Comparison of ENCODE assay signal across 18 cellular contexts in genomic region chr1:113924473-113924872, GRCh38. TPM values are rescaled to one million over a fixed set of nuclear protein-coding genes. Genes with fewer than 3 reads are reported as not detected.
DNase-seq lines count a peak whose midpoint lies in the region; ATAC-seq and TF ChIP-seq lines count a peak whose summit lies in the region.
"Had no signal": no experiment of that assay in that cellular context is flagged by ENCODE, and none has a peak within 500 bp of the region (broad histone marks: within the 10 kb centered on the region; RNA-seq: fewer than 3 reads in every experiment).

No MANE protein-coding gene starts in this region.

- H3K27ac ChIP-seq in HEK293 (ENCODE audit: extremely low read depth, low read depth, low read length), result no peak overlapping the region
- H3K27ac ChIP-seq: BLaER1 had no signal

- H3K27me3 Mint-ChIP-seq in T-helper 17 cell, result no peaks in the 10 kb centered on the region
- no peaks in the 10 kb centered on the region for H3K27me3 Mint-ChIP-seq in dendritic cell treated with granulocyte-macrophage colony-stimulating factor and Interleukin-4, amounts not matched to agents 40 ng/mL and 50 ng/mL, for 4 days
- H3K27me3 Mint-ChIP-seq in activated CD8-positive, alpha-beta memory T cell treated with anti-CD3 and anti-CD28 coated beads, Interleukin-2, amount 10 ng/mL, durations not matched to agents 7 days and 5 days, result peaks cover 7% of the 10 kb centered on the region

- no peak overlapping the region for H3K4me3 Mint-ChIP-seq in T-helper 17 cell
- no peak overlapping the region for H3K4me3 Mint-ChIP-seq in dendritic cell treated with granulocyte-macrophage colony-stimulating factor and Interleukin-4, amounts not matched to agents 40 ng/mL and 50 ng/mL, for 4 days
- H3K4me3 Mint-ChIP-seq in activated CD8-positive, alpha-beta memory T cell treated with anti-CD3 and anti-CD28 coated beads, Interleukin-2, amount 10 ng/mL, durations not matched to agents 7 days and 5 days, result no peak overlapping the region
- H3K4me3 Mint-ChIP-seq: CD14-positive monocyte; CD4-positive, alpha-beta memory T cell; CD8-positive, alpha-beta memory T cell had no signal

- ATAC-seq in T-helper 17 cell, result no peak
- ATAC-seq in activated CD8-positive, alpha-beta memory T cell treated with anti-CD3 and anti-CD28 coated beads, Interleukin-2, amount 10 ng/mL, durations not matched to agents 7 days and 5 days, result no peak

- peaks cover 3% of the 10 kb centered on the region for H3K36me3 Mint-ChIP-seq in T-helper 17 cell (ENCODE audit: low read depth)
- peaks cover 13% of the 10 kb centered on the region for H3K36me3 Mint-ChIP-seq in dendritic cell treated with granulocyte-macrophage colony-stimulating factor and Interleukin-4, amounts not matched to agents 40 ng/mL and 50 ng/mL, for 4 days (ENCODE audit: low read depth)
- H3K36me3 Mint-ChIP-seq in activated CD8-positive, alpha-beta memory T cell treated with anti-CD3 and anti-CD28 coated beads, Interleukin-2, amount 10 ng/mL, durations not matched to agents 7 days and 5 days, result no peaks in the 10 kb centered on the region
- H3K36me3 Mint-ChIP-seq: CD14-positive monocyte; CD4-positive, CD25-positive, alpha-beta regulatory T cell had no signal

- CTCF ChIA-PET in HEK293 (lab: Yijun Ruan, JAX), result no interaction called here
- CTCF ChIA-PET in activated CD8-positive, alpha-beta memory T cell treated with anti-CD3 and anti-CD28 coated beads, Interleukin-2, amount 10 ng/mL, durations not matched to agents 7 days and 5 days (lab: Charles Lee), result interaction anchor here (1.0 kb wide), 1 partner anchor 89 kb away, joined by 4 read pairs; no protein-coding TSS in a partner anchor

- DNase-seq in T-helper 17 cell, result no peak
- no peak for DNase-seq in NCI-H2196 (lab: John Stamatoyannopoulos, UW; ENCODE audit: unreplicated experiment)
- DNase-seq in activated CD8-positive, alpha-beta memory T cell treated with anti-CD3 and anti-CD28 coated beads, Interleukin-2, amount 10 ng/mL, durations not matched to agents 7 days and 5 days, result no peak
- DNase-seq: 8988T; ACHN; BE2C; C1 segment of cervical spinal cord; CD4-positive, alpha-beta memory T cell; CD4-positive, CD25-positive, alpha-beta regulatory T cell; CD8-positive, alpha-beta memory T cell; COR-L47; DMS 273 treated with DMSO at 0.1 percent for 48 hours; DMS79 treated with DMSO at 0.1 percent for 48 hours; GF-D8 had no signal

- no peak overlapping the region for H3K4me3 ChIP-seq in HEK293 (ENCODE audit: low read depth, low read length)
- H3K4me3 ChIP-seq: BLaER1 had no signal

- H3K4me1 Mint-ChIP-seq in T-helper 17 cell, result peaks cover 17% of the 10 kb centered on the region
- peaks cover 51% of the 10 kb centered on the region for H3K4me1 Mint-ChIP-seq in dendritic cell treated with granulocyte-macrophage colony-stimulating factor and Interleukin-4, amounts not matched to agents 40 ng/mL and 50 ng/mL, for 4 days (ENCODE audit: low read depth)
- peaks cover 16% of the 10 kb centered on the region for H3K4me1 Mint-ChIP-seq in activated CD8-positive, alpha-beta memory T cell treated with anti-CD3 and anti-CD28 coated beads, Interleukin-2, amount 10 ng/mL, durations not matched to agents 7 days and 5 days

- TF ChIP-seq CTCF in HEK293 (tag by site-specific recombination; IDR thresholded peaks at IDR 0.05), result no peak

- peak overlapping the region; percentile 49 for H3K27ac Mint-ChIP-seq in T-helper 17 cell
- peak overlapping the region; percentile 65 for H3K27ac Mint-ChIP-seq in dendritic cell treated with granulocyte-macrophage colony-stimulating factor and Interleukin-4, amounts not matched to agents 40 ng/mL and 50 ng/mL, for 4 days
- no peak overlapping the region for H3K27ac Mint-ChIP-seq in activated CD8-positive, alpha-beta memory T cell treated with anti-CD3 and anti-CD28 coated beads, Interleukin-2, amount 10 ng/mL, durations not matched to agents 7 days and 5 days
- H3K27ac Mint-ChIP-seq: CD4-positive, alpha-beta memory T cell; CD4-positive, CD25-positive, alpha-beta regulatory T cell had no signal

- H3K36me3 ChIP-seq in HEK293 (ENCODE audit: control insufficient read depth in 2 of 2, insufficient read depth in 1 of 2, low read length in 2 of 2), result no peaks in the 10 kb centered on the region
- H3K36me3 ChIP-seq: BE2C, BLaER1 had no signal

- H3K4me1 ChIP-seq in HEK293 (ENCODE audit: control insufficient read depth, insufficient read depth, low read length), result no peaks in the 10 kb centered on the region
- H3K4me1 ChIP-seq: BE2C had no signal

- H3K9me3 ChIP-seq in HEK293 (ENCODE audit: control insufficient read depth, insufficient read depth, low read depth, low read length) (no peaks in the 10 kb centered on the region), T-helper 17 cell (ENCODE audit: control insufficient read depth, low read length, poor library complexity, severe bottlenecking) (no peaks in the 10 kb centered on the region)
- H3K9me3 ChIP-seq: BE2C, BLaER1 had no signal

- POLR2A ChIA-PET in HEK293 (lab: Yijun Ruan, JAX), result no interaction called here

- H3K9me3 Mint-ChIP-seq in dendritic cell treated with granulocyte-macrophage colony-stimulating factor and Interleukin-4, amounts not matched to agents 40 ng/mL and 50 ng/mL, for 4 days, result no peaks in the 10 kb centered on the region
- H3K9me3 Mint-ChIP-seq in activated CD8-positive, alpha-beta memory T cell treated with anti-CD3 and anti-CD28 coated beads, Interleukin-2, amount 10 ng/mL, durations not matched to agents 7 days and 5 days (ENCODE audit: low read depth), result no peaks in the 10 kb centered on the region
- H3K9me3 Mint-ChIP-seq: CD14-positive monocyte; CD4-positive, alpha-beta memory T cell; CD4-positive, CD25-positive, alpha-beta regulatory T cell; CD8-positive, alpha-beta memory T cell had no signal

- intact Hi-C loops in dendritic cell treated with granulocyte-macrophage colony-stimulating factor and Interleukin-4, amounts not matched to agents 40 ng/mL and 50 ng/mL, for 4 days (cut with micrococcal nuclease), result no loop called here

TF ChIP-seq in HEK293, 187 proteins besides CTCF, POLR2A, EP300 and RAD21:
- TF ChIP-seq MYNN (tag by site-specific recombination; IDR thresholded peaks at IDR 0.05; ENCODE audit: borderline replicate concordance) (no peak), ZNF366 (tag by site-specific recombination; conservative IDR thresholded peaks at IDR 0.05) (peak; percentile 51; the same call in 1 of the 2 replicates)

RNA-seq across cellular contexts. Expression of gene HIPK1, which starts 4.7 kb away (rescaled TPM):
- total RNA-seq in T-helper 17 cell, result 100 to 1,000 TPM; 228 to 253 TPM
- total RNA-seq in activated CD8-positive, alpha-beta memory T cell treated with anti-CD3 and anti-CD28 coated beads, Interleukin-2, amount 10 ng/mL, durations not matched to agents 7 days and 5 days, result 10 to 100 TPM; 90.4 to 97.9 TPM

RNA-seq across cellular contexts. Expression of gene DCLRE1B, which starts 19.3 kb away (rescaled TPM):
- total RNA-seq in T-helper 17 cell, result 1 to 10 TPM; 5.4 to 7.0 TPM
- 10 to 100 TPM; 19.5 to 21.1 TPM for total RNA-seq in activated CD8-positive, alpha-beta memory T cell treated with anti-CD3 and anti-CD28 coated beads, Interleukin-2, amount 10 ng/mL, durations not matched to agents 7 days and 5 days

RNA-seq across cellular contexts. Expression of gene AP4B1, which starts 19.9 kb away (rescaled TPM):
- 10 to 100 TPM; 52.1 to 56.1 TPM for total RNA-seq in T-helper 17 cell
- 10 to 100 TPM; 57.3 to 61.8 TPM for total RNA-seq in activated CD8-positive, alpha-beta memory T cell treated with anti-CD3 and anti-CD28 coated beads, Interleukin-2, amount 10 ng/mL, durations not matched to agents 7 days and 5 days

RNA-seq across cellular contexts. Expression of gene BCL2L15, which starts 37.1 kb away (rescaled TPM):
- total RNA-seq in T-helper 17 cell, result 1 to 10 TPM; 1.4 to 1.5 TPM
- total RNA-seq in activated CD8-positive, alpha-beta memory T cell treated with anti-CD3 and anti-CD28 coated beads, Interleukin-2, amount 10 ng/mL, durations not matched to agents 7 days and 5 days, result 1 to 10 TPM; 1.2 to 2.1 TPM

RNA-seq across cellular contexts. Expression of gene PTPN22, which starts 53.0 kb away (rescaled TPM):
- 10 to 100 TPM; 40.8 to 42.6 TPM for total RNA-seq in T-helper 17 cell
- total RNA-seq in activated CD8-positive, alpha-beta memory T cell treated with anti-CD3 and anti-CD28 coated beads, Interleukin-2, amount 10 ng/mL, durations not matched to agents 7 days and 5 days, result 100 to 1,000 TPM; 112 to 133 TPM
